In the genomic region with DNA sequence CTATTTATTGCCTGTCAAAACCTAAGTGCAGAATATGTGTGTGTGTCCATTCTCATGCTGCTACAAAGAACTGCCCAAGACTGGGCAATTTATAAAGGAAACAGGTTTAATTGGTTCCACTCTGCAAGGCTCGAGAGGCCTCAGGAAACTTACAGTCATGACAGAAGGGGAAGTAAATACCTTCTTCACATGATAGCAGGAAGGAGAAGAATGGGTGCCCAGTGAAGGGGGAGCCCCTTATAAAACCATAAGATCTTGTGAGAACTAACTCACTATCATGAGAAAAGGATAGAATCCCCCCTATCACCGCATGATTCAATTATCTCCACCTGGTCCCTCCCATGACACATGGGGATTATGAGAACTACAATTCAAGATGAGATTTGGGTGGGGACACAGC, we compare ENCODE assay signal across 5 cellular contexts.
"Had no signal": no experiment of that assay in that cellular context is flagged by ENCODE, and none has a peak within 500 bp of the region (broad histone marks: within the 10 kb centered on the region; RNA-seq: fewer than 3 reads in every experiment).

No MANE protein-coding gene starts in this region.

- H3K27ac Mint-ChIP-seq: IgD-negative memory B cell had no signal

- H3K4me3 ChIP-seq: K562 had no signal

- H3K36me3 Mint-ChIP-seq: IgD-negative memory B cell had no signal

- ATAC-seq: HepG2, K562 had no signal

- DNase-seq: IMR-90, KBM-7 had no signal

- H3K4me3 Mint-ChIP-seq: IgD-negative memory B cell had no signal

- H3K4me1 Mint-ChIP-seq: IgD-negative memory B cell had no signal

- H3K27me3 Mint-ChIP-seq: IgD-negative memory B cell had no signal
